8 cellular contexts compared by ENCODE assay signal in genomic region chr6:15266423-15266996, GRCh38. TPM values are rescaled to one million over a fixed set of nuclear protein-coding genes. Genes with fewer than 3 reads are reported as not detected.
DNase-seq lines count a peak whose midpoint lies in the region; ATAC-seq and TF ChIP-seq lines count a peak whose summit lies in the region.

No MANE protein-coding gene starts in this region.

- POLR2A ChIA-PET in activated B cell treated with CpG ODN at 0.5 μM for 24 hours (lab: Charles Lee) = interaction anchor here (0.8 to 3.2 kb wide), 5 partner anchors 12 to 41 kb away, joined by 3 to 24 read pairs (median 5); partner anchors contain the start of gene JARID2

- H3K4me1 ChIP-seq in left lung = peaks cover 21 to 72% of the 10 kb centered on the region in 2 donors
- peaks cover 37 to 42% of the 10 kb centered on the region in 2 donors for H3K4me1 ChIP-seq in thyroid gland

- peak overlapping the region; percentile 42 for H3K27ac Mint-ChIP-seq in activated B cell treated with CpG ODN at 0.5 μM for 24 hours

- ATAC-seq in HG02759 (IDR thresholded peaks at IDR 0.05; ENCODE audit: unreplicated experiment) (peak; percentile 43), activated B cell treated with CpG ODN at 0.5 μM for 24 hours (ENCODE audit: low read depth) (no peak), left lung (peak; percentile 59), HG03175 (IDR thresholded peaks at IDR 0.05; ENCODE audit: unreplicated experiment) (no peak)

- peaks cover 93% of the 10 kb centered on the region for H3K4me1 Mint-ChIP-seq in activated B cell treated with CpG ODN at 0.5 μM for 24 hours

- peaks cover 3% of the 10 kb centered on the region for H3K36me3 Mint-ChIP-seq in activated B cell treated with CpG ODN at 0.5 μM for 24 hours (ENCODE audit: low read depth)

- H3K36me3 ChIP-seq in left lung (no peaks in the 10 kb centered on the region), thyroid gland (no peaks in the 10 kb centered on the region)

- TF ChIP-seq CTCF in activated B cell treated with CpG ODN at 0.5 μM for 24 hours (IDR thresholded peaks at IDR 0.05) (no peak), left lung (IDR thresholded peaks at IDR 0.05) (no peak), thyroid gland (IDR thresholded peaks at IDR 0.05) (no peak)

- no peak overlapping the region for H3K4me3 ChIP-seq in left lung
- no peak overlapping the region for H3K4me3 ChIP-seq in thyroid gland (replicated peaks in 1 of 3)

- no peaks in the 10 kb centered on the region for H3K27me3 Mint-ChIP-seq in activated B cell treated with CpG ODN at 0.5 μM for 24 hours

- intact Hi-C loops in activated B cell treated with CpG ODN at 0.5 μM for 24 hours (cut with micrococcal nuclease) (loop anchor here (1.0 to 2.0 kb wide), 2 partner anchors 10 to 20 kb away; no protein-coding TSS in a partner anchor), left lung (cut with DNase I) (no loop called here), thyroid gland (cut with DNase I) (no loop called here)

- H3K27me3 ChIP-seq in left lung (no peaks in the 10 kb centered on the region), thyroid gland (no peaks in the 10 kb centered on the region)

- H3K4me3 Mint-ChIP-seq in activated B cell treated with CpG ODN at 0.5 μM for 24 hours = peak overlapping the region; percentile 21

- H3K27ac ChIP-seq in left lung (peak overlapping the region in 1 of 2 donors; percentile 66), thyroid gland (no peak overlapping the region)

- CTCF ChIA-PET in activated B cell treated with CpG ODN at 0.5 μM for 24 hours (lab: Charles Lee) = interaction anchor here (0.7 kb wide), 1 partner anchor 12 kb away, joined by 4 read pairs; no protein-coding TSS in a partner anchor

- WGBS in thyroid gland, 2 donors = 72 to 75% methylated on average over 11 of the region's 11 CpGs

- H3K9me3 ChIP-seq in left lung (no peaks in the 10 kb centered on the region), thyroid gland (no peaks in the 10 kb centered on the region)

- H3K9me3 Mint-ChIP-seq in activated B cell treated with CpG ODN at 0.5 μM for 24 hours = no peaks in the 10 kb centered on the region

- no peak for TF ChIP-seq POLR2A in thyroid gland (IDR thresholded peaks at IDR 0.05)

- DNase-seq in Ammon's horn (ENCODE audit: low spot score) (peak; percentile 57), activated B cell treated with CpG ODN at 0.5 μM for 24 hours (no peak), left lung (no peak), NCI-H2107 treated with DMSO at 0.1 percent for 48 hours (lab: John Stamatoyannopoulos, UW; ENCODE audit: unreplicated experiment) (no peak), thyroid gland (no peak), DMS153 (lab: John Stamatoyannopoulos, UW) (no peak)

RNA-seq across cellular contexts. Expression of gene JARID2, which starts 20.6 kb away (rescaled TPM):
- total RNA-seq in activated B cell treated with CpG ODN at 0.5 μM for 24 hours (27.0 and 28.5 TPM in 2 replicates), left lung (10 to 100 TPM; 10.2 to 14.5 TPM), thyroid gland (1 to 10 TPM; 6.6 to 8.1 (median 7.5) TPM)

Comparison
In these comparisons a context has a peak if more than half of its experiments do, and no peak if none do; other contexts are left out.
1. ATAC-seq: peak in HG02759 (single experiment) and left lung (single experiment); none in activated B cell treated with CpG ODN at 0.5 μM for 24 hours (single experiment) and HG03175 (single experiment).